12 cellular contexts compared by ENCODE assay signal in the genomic region with DNA sequence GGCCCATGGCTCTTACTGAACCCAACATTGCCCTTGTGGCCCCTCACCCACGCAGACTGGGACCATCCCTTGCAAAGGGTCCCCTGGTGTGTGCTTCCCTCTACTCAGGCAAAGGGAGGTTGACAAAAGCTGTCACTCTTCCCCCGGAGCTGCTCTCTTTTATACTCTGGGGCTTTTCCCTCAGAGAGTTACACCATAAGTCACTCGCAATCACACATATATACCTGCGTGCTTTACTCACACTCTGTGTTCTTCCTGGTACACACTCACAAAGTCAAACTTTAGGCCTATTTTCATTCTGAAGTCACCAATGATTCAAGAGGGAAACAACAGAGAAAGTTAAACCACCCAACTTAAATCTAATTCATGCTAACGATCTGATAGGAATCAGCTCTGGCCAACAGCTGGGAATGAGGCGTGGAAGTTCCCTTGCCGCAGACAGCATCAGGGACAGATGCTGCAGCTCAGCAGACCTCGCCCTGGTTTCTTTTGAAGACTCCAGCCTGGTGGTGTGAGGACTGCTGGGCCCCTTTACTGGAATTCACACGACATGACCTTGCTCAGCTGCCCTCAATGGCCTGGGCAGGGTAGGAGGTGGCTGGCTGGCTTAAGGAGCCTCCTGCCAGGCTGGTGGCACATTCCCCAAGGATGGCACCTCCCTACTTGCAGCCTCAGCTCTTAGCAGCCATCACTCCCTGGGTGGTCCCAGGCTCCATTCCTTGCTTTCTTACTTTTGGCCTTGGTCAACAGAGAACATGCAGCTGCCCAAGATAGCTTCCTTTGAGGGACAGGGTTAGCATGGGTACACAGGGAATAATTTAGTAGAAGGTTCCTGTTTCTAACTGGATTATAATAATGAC. TPM values are rescaled to one million over a fixed set of nuclear protein-coding genes. Genes with fewer than 3 reads are reported as not detected.
DNase-seq lines count a peak whose midpoint lies in the region; ATAC-seq and TF ChIP-seq lines count a peak whose summit lies in the region.
"Had no signal": no experiment of that assay in that cellular context is flagged by ENCODE, and none has a peak within 500 bp of the region (broad histone marks: within the 10 kb centered on the region; RNA-seq: fewer than 3 reads in every experiment).

No MANE protein-coding gene starts in this region.

- H3K36me3 Mint-ChIP-seq in activated T-cell treated with anti-CD3 and anti-CD28 coated beads, Interleukin-2, amount 50 U/mL, for 24 hours (ENCODE audit: low read depth) = peaks cover 88% of the 10 kb centered on the region
- peaks cover 98% of the 10 kb centered on the region for H3K36me3 Mint-ChIP-seq in activated T-helper 17 cell treated with anti-CD3 and anti-CD28 coated beads, Interleukin-2, amount 50 U/mL, for 72 hours (ENCODE audit: low read depth)
- H3K36me3 Mint-ChIP-seq in stimulated activated memory B cell treated with anti-CD40 and anti-IgM and Interleukin-4, amounts not matched to agents 10 μg/mL and 1 μg/mL and 100 μg/mL, for 72 hours = peaks cover 61% of the 10 kb centered on the region

- peak; percentile 67 for ATAC-seq in activated T-helper 17 cell treated with anti-CD3 and anti-CD28 coated beads, Interleukin-2, amount 50 U/mL, for 72 hours (replicated peaks)
- no peak for ATAC-seq in lower lobe of right lung
- ATAC-seq in stimulated activated memory B cell treated with anti-CD40 and anti-IgM and Interleukin-4, amounts not matched to agents 10 μg/mL and 1 μg/mL and 100 μg/mL, for 72 hours = no peak

- no peaks in the 10 kb centered on the region for H3K9me3 Mint-ChIP-seq in activated T-cell treated with anti-CD3 and anti-CD28 coated beads, Interleukin-2, amount 50 U/mL, for 24 hours
- H3K9me3 Mint-ChIP-seq in activated T-helper 17 cell treated with anti-CD3 and anti-CD28 coated beads, Interleukin-2, amount 50 U/mL, for 72 hours = no peaks in the 10 kb centered on the region
- H3K9me3 Mint-ChIP-seq in stimulated activated memory B cell treated with anti-CD40 and anti-IgM and Interleukin-4, amounts not matched to agents 10 μg/mL and 1 μg/mL and 100 μg/mL, for 72 hours = no peaks in the 10 kb centered on the region

- peaks cover 51% of the 10 kb centered on the region for H3K4me1 Mint-ChIP-seq in activated T-cell treated with anti-CD3 and anti-CD28 coated beads, Interleukin-2, amount 50 U/mL, for 24 hours (ENCODE audit: low read depth)
- peaks cover 27% of the 10 kb centered on the region for H3K4me1 Mint-ChIP-seq in activated T-helper 17 cell treated with anti-CD3 and anti-CD28 coated beads, Interleukin-2, amount 50 U/mL, for 72 hours
- H3K4me1 Mint-ChIP-seq in stimulated activated memory B cell treated with anti-CD40 and anti-IgM and Interleukin-4, amounts not matched to agents 10 μg/mL and 1 μg/mL and 100 μg/mL, for 72 hours = peaks cover 41% of the 10 kb centered on the region

- H3K36me3 ChIP-seq in lower lobe of right lung (peaks cover 40% of the 10 kb centered on the region), ascending aorta (peaks cover 34 to 57% of the 10 kb centered on the region in 2 donors)

- no peaks in the 10 kb centered on the region for H3K9me3 ChIP-seq in lower lobe of right lung
- no peaks in the 10 kb centered on the region for H3K9me3 ChIP-seq in ascending aorta

- no peaks in the 10 kb centered on the region for H3K27me3 Mint-ChIP-seq in activated T-cell treated with anti-CD3 and anti-CD28 coated beads, Interleukin-2, amount 50 U/mL, for 24 hours
- H3K27me3 Mint-ChIP-seq in activated T-helper 17 cell treated with anti-CD3 and anti-CD28 coated beads, Interleukin-2, amount 50 U/mL, for 72 hours = no peaks in the 10 kb centered on the region
- H3K27me3 Mint-ChIP-seq in stimulated activated memory B cell treated with anti-CD40 and anti-IgM and Interleukin-4, amounts not matched to agents 10 μg/mL and 1 μg/mL and 100 μg/mL, for 72 hours = no peaks in the 10 kb centered on the region

- H3K27ac ChIP-seq in lower lobe of right lung (peak overlapping the region; percentile 81), ascending aorta (no peak overlapping the region)

- H3K27ac Mint-ChIP-seq in activated T-cell treated with anti-CD3 and anti-CD28 coated beads, Interleukin-2, amount 50 U/mL, for 24 hours = peak overlapping the region; percentile 72
- peak overlapping the region; percentile 69 for H3K27ac Mint-ChIP-seq in activated T-helper 17 cell treated with anti-CD3 and anti-CD28 coated beads, Interleukin-2, amount 50 U/mL, for 72 hours
- peak overlapping the region; percentile 0 for H3K27ac Mint-ChIP-seq in stimulated activated memory B cell treated with anti-CD40 and anti-IgM and Interleukin-4, amounts not matched to agents 10 μg/mL and 1 μg/mL and 100 μg/mL, for 72 hours

- H3K4me3 ChIP-seq in lower lobe of right lung = no peak overlapping the region
- no peak overlapping the region for H3K4me3 ChIP-seq in ascending aorta

- H3K4me3 Mint-ChIP-seq in activated T-cell treated with anti-CD3 and anti-CD28 coated beads, Interleukin-2, amount 50 U/mL, for 24 hours = peak overlapping the region; percentile 24
- peak overlapping the region; percentile 42 for H3K4me3 Mint-ChIP-seq in activated T-helper 17 cell treated with anti-CD3 and anti-CD28 coated beads, Interleukin-2, amount 50 U/mL, for 72 hours
- H3K4me3 Mint-ChIP-seq in stimulated activated memory B cell treated with anti-CD40 and anti-IgM and Interleukin-4, amounts not matched to agents 10 μg/mL and 1 μg/mL and 100 μg/mL, for 72 hours = no peak overlapping the region

- H3K4me1 ChIP-seq in lower lobe of right lung = peaks cover 53% of the 10 kb centered on the region
- H3K4me1 ChIP-seq in ascending aorta = peaks cover 0 to 14% of the 10 kb centered on the region in 2 donors

- intact Hi-C loops in lower lobe of right lung (cut with DNase I) = no loop called here
- intact Hi-C loops in ascending aorta (cut with DNase I) = no loop called here

- no peak for TF ChIP-seq CTCF in lower lobe of right lung (IDR thresholded peaks at IDR 0.05)
- TF ChIP-seq CTCF in ascending aorta (IDR thresholded peaks at IDR 0.05) = no peak

- no peak for DNase-seq in activated T-cell treated with anti-CD3 and anti-CD28 coated beads, Interleukin-2, amount 50 U/mL, for 24 hours
- DNase-seq in activated T-cell treated with anti-CD3 and anti-CD28 coated beads for 4 hours (no peak), lower lobe of right lung (peak; percentile 20), ascending aorta (ENCODE audit: low spot score in 2 of 2) (no peak), NCI-H510A treated with DMSO at 0.1 percent for 48 hours (lab: John Stamatoyannopoulos, UW) (no peak)
- DNase-seq in stimulated activated CD4-positive, alpha-beta T cell treated with anti-CD3 and anti-CD28 coated beads, Interleukin-12 subunit alpha, Interleukin-12 subunit beta, amount 100 ng/mL, for 4 hours = no peak
- DNase-seq: effector CD4-positive, alpha-beta T cell; KBM-7; NCI-H2081 had no signal

- no peaks in the 10 kb centered on the region for H3K27me3 ChIP-seq in lower lobe of right lung (ENCODE audit: low read depth)
- no peaks in the 10 kb centered on the region for H3K27me3 ChIP-seq in ascending aorta

RNA-seq across cellular contexts. Expression of a gene that starts 27.3 kb away (rescaled TPM):
- 10 to 100 TPM; 22.8 to 24.4 TPM for total RNA-seq in activated T-helper 17 cell treated with anti-CD3 and anti-CD28 coated beads, Interleukin-2, amount 50 U/mL, for 72 hours
- 20.6 TPM for total RNA-seq in lower lobe of right lung
- 131 TPM for total RNA-seq in ascending aorta

RNA-seq across cellular contexts. Expression of a gene that starts 40.4 kb away (rescaled TPM):
- 10 to 100 TPM; 20.7 to 39.3 TPM for total RNA-seq in activated T-helper 17 cell treated with anti-CD3 and anti-CD28 coated beads, Interleukin-2, amount 50 U/mL, for 72 hours
- total RNA-seq in lower lobe of right lung (20.3 TPM), ascending aorta (71.3 TPM)

RNA-seq across cellular contexts. Expression of a gene that starts 52.3 kb away (rescaled TPM):
- total RNA-seq in activated T-helper 17 cell treated with anti-CD3 and anti-CD28 coated beads, Interleukin-2, amount 50 U/mL, for 72 hours = 10 to 100 TPM; 36.9 to 40.2 TPM
- total RNA-seq in lower lobe of right lung (38.0 TPM), ascending aorta (125 TPM)

RNA-seq across cellular contexts. Expression of a gene that starts 57.1 kb away (rescaled TPM):
- total RNA-seq in activated T-helper 17 cell treated with anti-CD3 and anti-CD28 coated beads, Interleukin-2, amount 50 U/mL, for 72 hours = under 1 TPM in 1 of 2 donors, not detected in 1; 0.09 TPM
- total RNA-seq in lower lobe of right lung (5.8 TPM), ascending aorta (11.5 TPM)
- total RNA-seq: OCI-LY7 had no signal

Comparison
In these comparisons a context has a peak if more than half of its experiments do, and no peak if none do; other contexts are left out.
1. H3K27ac Mint-ChIP-seq: peak in every context shown above with its lines; median percentile 72 in activated T-cell treated with anti-CD3 and anti-CD28 coated beads, Interleukin-2, amount 50 U/mL, for 24 hours; 69 in activated T-helper 17 cell treated with anti-CD3 and anti-CD28 coated beads, Interleukin-2, amount 50 U/mL, for 72 hours; 0 in stimulated activated memory B cell treated with anti-CD40 and anti-IgM and Interleukin-4, amounts not matched to agents 10 μg/mL and 1 μg/mL and 100 μg/mL, for 72 hours.